ENCODE assay signal across 20 cellular contexts in the genomic region with DNA sequence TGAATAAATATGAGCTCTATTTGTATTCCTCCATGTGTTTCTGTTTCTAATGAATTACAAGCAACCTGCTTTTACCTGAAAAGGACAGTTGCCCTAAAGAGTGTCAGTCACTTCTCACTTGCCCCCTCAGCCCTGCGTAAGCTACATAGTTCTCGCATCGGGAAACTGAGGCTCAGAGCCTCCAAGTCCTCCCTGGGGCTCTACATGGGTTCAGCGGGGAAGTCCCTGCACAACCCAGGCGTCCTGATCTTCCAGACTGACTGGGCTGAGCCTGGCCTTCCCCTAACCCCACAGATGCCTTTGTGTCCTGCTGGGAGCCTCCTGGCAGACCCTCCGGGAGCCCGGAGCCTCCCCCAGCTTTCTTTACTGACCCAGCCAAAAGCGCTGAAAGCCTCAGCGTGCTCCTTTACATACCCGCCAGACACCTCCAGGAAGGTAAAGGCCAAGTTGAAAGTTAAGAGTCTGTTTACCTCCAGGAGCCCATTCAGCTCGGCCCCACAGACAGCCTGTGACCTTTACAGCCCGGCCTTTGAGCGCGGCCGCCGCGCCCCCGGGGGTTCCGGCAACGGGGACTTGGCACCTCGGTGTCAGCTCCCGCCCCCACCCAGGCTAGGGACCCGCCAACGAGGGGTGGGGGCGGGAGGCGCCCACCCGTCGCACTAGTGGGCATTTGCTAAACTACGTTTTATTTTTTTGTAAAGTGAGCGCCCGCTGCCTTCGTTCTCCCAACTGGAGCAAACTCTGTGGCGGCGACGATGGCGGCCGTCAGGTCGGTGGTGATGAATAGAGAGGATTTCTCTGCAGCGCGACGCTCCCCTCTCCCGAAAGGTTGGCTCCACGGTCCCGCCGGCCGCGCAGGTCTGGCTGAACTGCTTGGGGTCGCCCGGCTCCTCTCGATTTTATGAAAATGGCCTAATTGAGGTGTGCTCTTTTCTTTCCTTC. TPM values are rescaled to one million over a fixed set of nuclear protein-coding genes. Genes with fewer than 3 reads are reported as not detected.
DNase-seq lines count a peak whose midpoint lies in the region; ATAC-seq, FAIRE-seq and TF ChIP-seq lines count a peak whose summit lies in the region.
"Had no signal": no experiment of that assay in that cellular context is flagged by ENCODE, and none has a peak within 500 bp of the region (broad histone marks: within the 10 kb centered on the region; RNA-seq: fewer than 3 reads in every experiment).

No MANE protein-coding gene starts in this region.

- TF ChIP-seq POLR2A in stomach (IDR thresholded peaks at IDR 0.05) = no peak

- no peak overlapping the region for H4K5ac ChIP-seq in mesendoderm (ENCODE audit: low read length)

- TF ChIP-seq EP300 in stomach (IDR thresholded peaks at IDR 0.05) = no peak

- H3K23ac ChIP-seq in mesendoderm (ENCODE audit: low read length) = no peak overlapping the region

- peaks cover 4% of the 10 kb centered on the region for H3K4me1 ChIP-seq in mesendoderm (ENCODE audit: control insufficient read depth, low read depth, low read length)
- H3K4me1 ChIP-seq in stomach = peaks cover 8 to 34% (median 21%) of the 10 kb centered on the region in 4 donors
- no peaks in the 10 kb centered on the region for H3K4me1 ChIP-seq in OCI-LY7 (ENCODE audit: insufficient read depth, low read length, poor library complexity, severe bottlenecking)
- H3K4me1 ChIP-seq: uterus had no signal

- H2AK5ac ChIP-seq in mesendoderm (ENCODE audit: low read length) = no peak overlapping the region

- no peaks in the 10 kb centered on the region for H3K79me2 ChIP-seq in mesendoderm (ENCODE audit: control insufficient read depth, insufficient read depth, low read length)
- no peaks in the 10 kb centered on the region for H3K79me2 ChIP-seq in OCI-LY7 (ENCODE audit: insufficient read depth, low read depth, low read length)

- H2AFZ ChIP-seq in OCI-LY7 (ENCODE audit: low read length) = no peak overlapping the region

- no peak overlapping the region for H2BK120ac ChIP-seq in mesendoderm (ENCODE audit: low read depth, low read length)

- H3K9me2 ChIP-seq in OCI-LY7 (ENCODE audit: insufficient read depth, low read length) = no peaks in the 10 kb centered on the region

- H3K4me1 Mint-ChIP-seq in activated naive CD8-positive, alpha-beta T cell treated with anti-CD3 and anti-CD28 coated beads for 36 hours = peaks cover 29% of the 10 kb centered on the region

- DNase-seq in ELF-1 (ENCODE audit: low read depth, low spot score) (peak; percentile 82), mesendoderm (peak; percentile 81), urothelium cell line (ENCODE audit: low spot score) (no peak), stomach (no peak), OCI-LY7 (ENCODE audit: low spot score) (no peak)
- DNase-seq in activated naive CD8-positive, alpha-beta T cell treated with anti-CD3 and anti-CD28 coated beads for 36 hours = no peak
- DNase-seq: activated CD4-positive, alpha-beta T cell treated with anti-CD3 and anti-CD28 coated beads for 48 hours; activated gamma-delta T cell; effector memory CD4-positive, alpha-beta T cell; NCI-H1092 treated with DMSO at 0.1 percent for 48 hours; NCI-H446; Peyer's patch; uterus had no signal

- H3K9ac ChIP-seq in mesendoderm (ENCODE audit: low read length) = peak overlapping the region; percentile 29

- no peak overlapping the region for H2BK15ac ChIP-seq in mesendoderm (replicated peaks; ENCODE audit: low read depth)

- H3K4me3 ChIP-seq in mesendoderm (ENCODE audit: low read length) (no peak overlapping the region), stomach (peak overlapping the region in 1 of 4 donors; percentile 12), OCI-LY7 (ENCODE audit: low read depth, low read length, poor library complexity, severe bottlenecking) (no peak overlapping the region)
- H3K4me3 ChIP-seq: Peyer's patch, uterus had no signal

- no peaks in the 10 kb centered on the region for H3K79me1 ChIP-seq in mesendoderm (ENCODE audit: low read length)

- intact Hi-C loops in stomach (cut with DNase I; ENCODE audit: low total_unique reads) (no loop called here), OCI-LY7 (cut with micrococcal nuclease; ENCODE audit: unreplicated experiment) (no loop called here)

- no peak overlapping the region for H3K4ac ChIP-seq in mesendoderm (ENCODE audit: low read depth, low read length)

- FAIRE-seq in urothelium cell line (lab: Jason Lieb, UNC) = no peak
- FAIRE-seq: frontal cortex, islet of Langerhans had no signal

- H3K9me3 ChIP-seq in stomach = no peaks in the 10 kb centered on the region
- H3K9me3 ChIP-seq in OCI-LY7 (ENCODE audit: low read length) = no peaks in the 10 kb centered on the region
- H3K9me3 ChIP-seq: Peyer's patch, uterus had no signal

- H3K27ac ChIP-seq in C4-2B (peak overlapping the region; percentile 93), mesendoderm (ENCODE audit: low read depth, low read length) (no peak overlapping the region), stomach (no peak overlapping the region), OCI-LY7 (ENCODE audit: low read depth, low read length, poor library complexity, severe bottlenecking) (no peak overlapping the region)
- H3K27ac ChIP-seq: Peyer's patch, uterus had no signal

- no peaks in the 10 kb centered on the region for H4K20me1 ChIP-seq in OCI-LY7 (ENCODE audit: insufficient read depth, low read length)

- no peak overlapping the region for H3K18ac ChIP-seq in mesendoderm (ENCODE audit: low read length)

- no peak overlapping the region for H3K27ac Mint-ChIP-seq in activated naive CD8-positive, alpha-beta T cell treated with anti-CD3 and anti-CD28 coated beads for 36 hours

- H3K27me3 Mint-ChIP-seq in activated naive CD8-positive, alpha-beta T cell treated with anti-CD3 and anti-CD28 coated beads for 36 hours = peaks cover 99% of the 10 kb centered on the region

- no peak for TF ChIP-seq CTCF in C4-2B (conservative IDR thresholded peaks at IDR 0.05)
- TF ChIP-seq CTCF in stomach (IDR thresholded peaks at IDR 0.05) = no peak
- TF ChIP-seq CTCF in OCI-LY7 (conservative IDR thresholded peaks at IDR 0.05; ENCODE audit: low read length) = no peak

- H3K4me3 Mint-ChIP-seq in activated naive CD8-positive, alpha-beta T cell treated with anti-CD3 and anti-CD28 coated beads for 36 hours = peak overlapping the region; percentile 50

- H3K27me3 ChIP-seq in mesendoderm (ENCODE audit: insufficient read depth, low read length, poor library complexity) (peaks cover 47% of the 10 kb centered on the region), stomach (peaks cover 38 to 100% (median 95%) of the 10 kb centered on the region in 3 donors)

- no peak overlapping the region for H4K8ac ChIP-seq in mesendoderm (ENCODE audit: low read depth, low read length)

- CTCF ChIA-PET in OCI-LY7 (lab: Charles Lee; ENCODE audit: unreplicated experiment) = no interaction called here

- no peaks in the 10 kb centered on the region for H3K9me3 Mint-ChIP-seq in activated naive CD8-positive, alpha-beta T cell treated with anti-CD3 and anti-CD28 coated beads for 36 hours

- no TSS peak for BruUV-seq in OCI-LY7 (replicated peaks; lab: Mats Ljungman, UMichigan)

- H3K36me3 ChIP-seq in mesendoderm (ENCODE audit: control insufficient read depth, insufficient read depth, low read length) (no peaks in the 10 kb centered on the region), stomach (no peaks in the 10 kb centered on the region), OCI-LY7 (ENCODE audit: insufficient read depth, low read length) (no peaks in the 10 kb centered on the region)
- H3K36me3 ChIP-seq: Peyer's patch, uterus had no signal

- WGBS in mesendoderm (ENCODE audit: extremely low coverage, insufficient coverage, low lambda C conversion rate) = no CpG with 5 or more reads among the region's 50 CpGs
- WGBS in stomach, 5 donors = 3 to 10% (median 5%) methylated on average over 32 to 50 of the region's 50 CpGs

- no peak for ATAC-seq in GM18520 (IDR thresholded peaks at IDR 0.05; ENCODE audit: unreplicated experiment)

- peak overlapping the region; percentile 42 for H3K4me2 ChIP-seq in mesendoderm (ENCODE audit: low read length)
- no peak overlapping the region for H3K4me2 ChIP-seq in OCI-LY7 (ENCODE audit: low read length)

- H3K56ac ChIP-seq in mesendoderm (ENCODE audit: low read length) = peak overlapping the region; percentile 57

- no peak overlapping the region for H2BK5ac ChIP-seq in mesendoderm (ENCODE audit: low read length)

- POLR2A ChIA-PET in OCI-LY7 (lab: Charles Lee) = interaction anchor here (0.6 kb wide), 1 partner anchor 84 kb away, joined by 3 read pairs; no protein-coding TSS in a partner anchor

- H3K36me3 Mint-ChIP-seq in activated naive CD8-positive, alpha-beta T cell treated with anti-CD3 and anti-CD28 coated beads for 36 hours = no peaks in the 10 kb centered on the region

RNA-seq across cellular contexts. Expression of a gene that starts 4.4 kb away (rescaled TPM):
- total RNA-seq in activated naive CD8-positive, alpha-beta T cell treated with anti-CD3 and anti-CD28 coated beads for 36 hours = not detected
- 0.04 TPM for polyA plus RNA-seq in mesendoderm (2013, experiment 1 of 2)
- 0.01 TPM for polyA plus RNA-seq in mesendoderm (2013, experiment 2 of 2)
- total RNA-seq in stomach (under 1 TPM in 1 of 5 donors, not detected in 4; 0.29 TPM), OCI-LY7 (2022) (not detected in 2 replicates)
- polyA plus RNA-seq in stomach = under 1 TPM in 1 of 3 donors, not detected in 2; 0.15 TPM
- total RNA-seq in OCI-LY7 (2014; rRNA removed; shearing (Covaris generic)) = not detected in 2 replicates
- total RNA-seq: frontal cortex; T-helper 1 cell treated with Interleukin-12 subunit alpha and Interleukin-12 subunit beta and Interleukin-4 antibody, amounts not matched to agents 30 ng/mL and 1 ng/mL, for 36 hours; uterus had no signal

RNA-seq across cellular contexts. Expression of a gene that starts 10.0 kb away (rescaled TPM):
- not detected for total RNA-seq in activated naive CD8-positive, alpha-beta T cell treated with anti-CD3 and anti-CD28 coated beads for 36 hours
- polyA plus RNA-seq in mesendoderm (2013, experiment 1 of 2) = 0.69 TPM
- polyA plus RNA-seq in mesendoderm (2013, experiment 2 of 2) = 0.32 TPM
- total RNA-seq in stomach = not detected
- polyA plus RNA-seq in stomach = not detected
- total RNA-seq in OCI-LY7 (2014; rRNA removed; shearing (Covaris generic)) = not detected in 2 replicates
- not detected in 2 replicates for total RNA-seq in OCI-LY7 (2022)
- total RNA-seq: frontal cortex; mucosa of gallbladder; Peyer's patch; T-helper 1 cell treated with Interleukin-12 subunit alpha and Interleukin-12 subunit beta and Interleukin-4 antibody, amounts not matched to agents 30 ng/mL and 1 ng/mL, for 36 hours; uterus had no signal

RNA-seq across cellular contexts. Expression of a gene that starts 10.6 kb away (rescaled TPM):
- not detected for total RNA-seq in activated naive CD8-positive, alpha-beta T cell treated with anti-CD3 and anti-CD28 coated beads for 36 hours
- polyA plus RNA-seq in mesendoderm (2013, experiment 1 of 2) = 3.5 TPM
- polyA plus RNA-seq in mesendoderm (2013, experiment 2 of 2) = 2.9 TPM
- total RNA-seq in stomach (not detected), OCI-LY7 (2022) (not detected in 2 replicates)
- not detected for polyA plus RNA-seq in stomach
- not detected in 2 replicates for total RNA-seq in OCI-LY7 (2014; rRNA removed; shearing (Covaris generic))
- total RNA-seq: frontal cortex; mucosa of gallbladder; Peyer's patch; T-helper 1 cell treated with Interleukin-12 subunit alpha and Interleukin-12 subunit beta and Interleukin-4 antibody, amounts not matched to agents 30 ng/mL and 1 ng/mL, for 36 hours; uterus had no signal
- polyA plus RNA-seq: BJ had no signal

Comparison
In these comparisons a context has a peak if more than half of its experiments do, and no peak if none do; other contexts are left out.
1. DNase-seq: peak in ELF-1 (single experiment) and mesendoderm (single experiment); none in activated naive CD8-positive, alpha-beta T cell treated with anti-CD3 and anti-CD28 coated beads for 36 hours (single experiment), urothelium cell line (single experiment), stomach (single experiment) and OCI-LY7 (single experiment).